In genomic region chr3:60294181-60294580, GRCh38 we compare ENCODE assay signal across 14 cellular contexts.
DNase-seq lines count a peak whose midpoint lies in the region; ATAC-seq, FAIRE-seq and TF ChIP-seq lines count a peak whose summit lies in the region.
"Had no signal": no experiment of that assay in that cellular context is flagged by ENCODE, and none has a peak within 500 bp of the region (broad histone marks: within the 10 kb centered on the region; RNA-seq: fewer than 3 reads in every experiment).

No MANE protein-coding gene starts in this region.

- H3K27me3 Mint-ChIP-seq in CD8-positive, alpha-beta T cell (ENCODE audit: low read depth), result no peaks in the 10 kb centered on the region
- H3K27me3 Mint-ChIP-seq: activated B cell treated with CpG ODN at 0.5 μM for 24 hours had no signal

- ATAC-seq in HG03095 (IDR thresholded peaks at IDR 0.05; ENCODE audit: unreplicated experiment), result no peak
- no peak for ATAC-seq in CD8-positive, alpha-beta T cell

- H3K4me1 ChIP-seq in GM23248 (ENCODE audit: insufficient read depth) (peaks cover 19% of the 10 kb centered on the region), vagina (no peaks in the 10 kb centered on the region)
- H3K4me1 ChIP-seq in CD8-positive, alpha-beta T cell (ENCODE audit: insufficient read depth, low read length), result no peaks in the 10 kb centered on the region

- no peaks in the 10 kb centered on the region for H3K9me2 ChIP-seq in GM23248 (ENCODE audit: insufficient read depth)

- 38 to 39% methylated on average over 3 of the region's 3 CpGs for WGBS in GM23248 (ENCODE audit: low coverage in 1 of 2, low lambda C conversion rate in 2 of 2, missing lambda C conversion rate in 2 of 2), 2 experiments

- H3K9me3 ChIP-seq in GM23248 (ENCODE audit: low read depth) (no peaks in the 10 kb centered on the region), vagina (no peaks in the 10 kb centered on the region)
- H3K9me3 ChIP-seq in CD8-positive, alpha-beta T cell (ENCODE audit: low read length), result no peaks in the 10 kb centered on the region

- peaks cover 21% of the 10 kb centered on the region for H3F3A ChIP-seq in GM23248 (ENCODE audit: insufficient read depth)

- H3K36me3 Mint-ChIP-seq in CD8-positive, alpha-beta T cell, result no peaks in the 10 kb centered on the region
- H3K36me3 Mint-ChIP-seq: CD14-positive monocyte had no signal

- CTCF ChIA-PET in CD8-positive, alpha-beta T cell (lab: Charles Lee), result no interaction called here

- no peak overlapping the region for H3K9ac ChIP-seq in GM23248

- intact Hi-C loops in vagina (cut with DNase I), result no loop called here
- intact Hi-C loops in CD8-positive, alpha-beta T cell (cut with DNase I, micrococcal nuclease), result no loop called here

- H3K27ac Mint-ChIP-seq in CD8-positive, alpha-beta T cell, result no peak overlapping the region
- H3K27ac Mint-ChIP-seq: activated B cell treated with CpG ODN at 0.5 μM for 24 hours; activated T-cell treated with anti-CD3 and anti-CD28 coated beads, Interleukin-2, amount 50 U/mL, for 72 hours; CD14-positive monocyte had no signal

- no peak overlapping the region for H3K4me3 Mint-ChIP-seq in CD8-positive, alpha-beta T cell
- H3K4me3 Mint-ChIP-seq: activated B cell treated with CpG ODN at 0.5 μM for 24 hours; activated T-cell treated with anti-CD3 and anti-CD28 coated beads, Interleukin-2, amount 50 U/mL, for 72 hours; CD14-positive monocyte had no signal

- H3K27me3 ChIP-seq in GM23248 (replicated peaks; ENCODE audit: insufficient read depth) (no peaks in the 10 kb centered on the region), vagina (no peaks in the 10 kb centered on the region)
- no peaks in the 10 kb centered on the region for H3K27me3 ChIP-seq in CD8-positive, alpha-beta T cell (ENCODE audit: insufficient read depth, low read length)
- H3K27me3 ChIP-seq: cardiac muscle cell had no signal

- H2AFZ ChIP-seq in GM23248, result peak overlapping the region; percentile 10; the same call in 1 of the 2 replicates

- no peak for FAIRE-seq in frontal cortex (lab: Jason Lieb, UNC)
- FAIRE-seq: endometrium had no signal

- no peak overlapping the region for H3K27ac ChIP-seq in GM23248
- H3K27ac ChIP-seq in vagina, result no peak overlapping the region
- H3K27ac ChIP-seq in CD8-positive, alpha-beta T cell (ENCODE audit: low read depth, low read length), result no peak overlapping the region
- H3K27ac ChIP-seq: cardiac muscle cell had no signal

- H3K4me2 ChIP-seq in GM23248 (ENCODE audit: unreplicated experiment), result peak overlapping the region; percentile 49

- DNase-seq in AG10803 (ENCODE audit: low read depth) (peak; percentile 62), GM23248 (peak; percentile 64), T1000 (lab: John Stamatoyannopoulos, UW) (peak; percentile 12), fibroblast of the conjunctiva (ENCODE audit: low read depth) (peak; percentile 95), vagina (ENCODE audit: extremely low spot score in 2 of 2) (no peak), frontal cortex (ENCODE audit: low spot score in 2 of 2) (no peak)
- DNase-seq in CD8-positive, alpha-beta T cell, result no peak
- DNase-seq: activated B cell treated with CpG ODN at 0.5 μM for 24 hours; activated T-cell treated with anti-CD3 and anti-CD28 coated beads, Interleukin-2, amount 50 U/mL, for 72 hours; NCI-H82 had no signal

- H3K36me3 ChIP-seq in GM23248 (ENCODE audit: low read depth), result no peaks in the 10 kb centered on the region
- no peaks in the 10 kb centered on the region for H3K36me3 ChIP-seq in vagina
- no peaks in the 10 kb centered on the region for H3K36me3 ChIP-seq in CD8-positive, alpha-beta T cell (ENCODE audit: insufficient read depth, low read length)
- H3K36me3 ChIP-seq: cardiac muscle cell had no signal

- H3K4me3 ChIP-seq in AG10803 (ENCODE audit: low read length), result no peak overlapping the region
- no peak overlapping the region for H3K4me3 ChIP-seq in GM23248
- no peak overlapping the region for H3K4me3 ChIP-seq in vagina
- H3K4me3 ChIP-seq in CD8-positive, alpha-beta T cell (ENCODE audit: low read depth, low read length), result no peak overlapping the region
- H3K4me3 ChIP-seq: cardiac muscle cell had no signal

- H3K9me3 Mint-ChIP-seq in CD8-positive, alpha-beta T cell, result peaks cover 9% of the 10 kb centered on the region

- in situ Hi-C loops in GM23248 (cut with MboI), result no loop called here

- H4K20me1 ChIP-seq in GM23248 (ENCODE audit: insufficient read depth), result no peaks in the 10 kb centered on the region

- H3K4me1 Mint-ChIP-seq in CD8-positive, alpha-beta T cell (ENCODE audit: low read depth), result no peaks in the 10 kb centered on the region
- H3K4me1 Mint-ChIP-seq: CD14-positive monocyte had no signal

- POLR2A ChIA-PET in CD8-positive, alpha-beta T cell (lab: Charles Lee), result interaction anchor here (1.0 kb wide), 1 partner anchor 793 kb away, joined by 3 read pairs; no protein-coding TSS in a partner anchor

- no peak for TF ChIP-seq POLR2A in vagina (IDR thresholded peaks at IDR 0.05)

- H3K79me2 ChIP-seq in GM23248 (ENCODE audit: insufficient read depth), result no peaks in the 10 kb centered on the region

- TF ChIP-seq CTCF in AG10803 (conservative IDR thresholded peaks at IDR 0.05; ENCODE audit: low read length) (no peak), vagina (IDR thresholded peaks at IDR 0.05) (no peak)
- no peak for TF ChIP-seq CTCF in CD8-positive, alpha-beta T cell (IDR thresholded peaks at IDR 0.05)

Comparison
In these comparisons a context has a peak if more than half of its experiments do, and no peak if none do; other contexts are left out.
1. DNase-seq: peak in AG10803 (single experiment), GM23248 (single experiment), T1000 (single experiment) and fibroblast of the conjunctiva (single experiment); none in vagina (0 of 2), frontal cortex (0 of 2) and CD8-positive, alpha-beta T cell (0 of 7).